ENCODE assay signal across 8 cellular contexts in the genomic region with DNA sequence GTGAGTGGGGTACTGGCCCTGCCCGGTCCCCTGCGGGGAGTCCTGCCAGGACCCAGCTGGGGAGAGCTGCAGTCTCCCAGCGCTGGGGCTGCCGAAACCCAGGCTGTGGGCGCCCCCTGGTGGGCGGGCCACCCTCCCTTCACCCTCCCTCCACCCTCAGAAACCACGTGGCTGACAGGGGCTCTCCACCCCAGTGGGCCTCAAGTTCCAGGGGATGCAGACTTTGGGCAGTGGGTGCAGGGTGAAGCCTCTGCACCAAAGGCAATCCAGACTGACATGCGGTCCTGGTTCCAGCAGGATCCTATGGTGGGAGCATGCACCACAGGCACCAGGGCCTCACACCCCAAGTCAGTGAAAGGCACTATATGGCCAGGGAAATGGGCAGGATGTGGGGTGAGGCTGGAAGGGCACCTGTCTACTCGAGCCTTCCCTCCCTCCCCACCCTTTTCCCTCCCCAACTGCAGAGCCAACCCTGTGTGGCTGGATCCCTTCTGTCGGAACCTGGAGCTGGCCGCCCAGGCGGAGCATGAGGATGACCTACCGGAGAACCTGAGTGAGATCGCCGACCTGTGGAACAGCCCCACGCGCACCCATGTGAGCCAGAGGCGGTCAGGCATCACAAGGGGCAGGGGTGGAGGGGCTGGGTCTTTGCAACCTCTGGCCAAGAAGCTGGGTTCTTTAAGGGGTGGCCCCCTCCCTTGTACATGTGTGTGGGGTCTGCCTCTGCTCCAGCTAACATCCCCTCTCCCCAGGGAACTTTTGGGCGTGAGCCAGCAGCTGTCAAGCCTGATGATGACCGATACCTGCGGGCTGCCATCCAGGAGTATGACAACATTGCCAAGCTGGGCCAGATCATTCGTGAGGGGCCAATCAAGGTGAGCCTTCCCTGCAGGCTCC. TPM values are rescaled to one million over a fixed set of nuclear protein-coding genes. Genes with fewer than 3 reads are reported as not detected.
DNase-seq lines count a peak whose midpoint lies in the region; ATAC-seq and TF ChIP-seq lines count a peak whose summit lies in the region.

No MANE protein-coding gene starts in this region.

- WGBS in lower leg skin, 2 donors: 39 to 48% methylated on average over 13 to 20 of the region's 22 CpGs

- no peak overlapping the region for H3K4me3 ChIP-seq in lower leg skin (ENCODE audit: low read depth, poor library complexity, severe bottlenecking)

- DNase-seq in CD1c-positive myeloid dendritic cell (ENCODE audit: extremely low spot score) (peak; percentile 65), GM20000 (ENCODE audit: low spot score) (peak; percentile 90), NCI-H1105 (lab: John Stamatoyannopoulos, UW) (peak; percentile 35), chondrocyte (ENCODE audit: low spot score) (no peak), lower leg skin (ENCODE audit: low spot score in 2 of 2) (peak; percentile 46 to 93), cerebellar cortex (ENCODE audit: low spot score) (no peak)
- peak; percentile 88 for DNase-seq in activated CD4-positive, alpha-beta T cell treated with anti-CD3 and anti-CD28 coated beads for 36 hours
- DNase-seq in stimulated activated CD8-positive, alpha-beta memory T cell treated with anti-CD3 and anti-CD28 coated beads, Interleukin-12 subunit alpha, Interleukin-12 subunit beta, amount 100 ng/mL, for 4 hours (ENCODE audit: low read depth): peak; percentile 64

- TF ChIP-seq CTCF in GM20000 (IDR thresholded peaks at IDR 0.05; ENCODE audit: extremely low read depth, missing control alignments) (peak; percentile 76), chondrocyte (IDR thresholded peaks at IDR 0.05) (peak; percentile 83), lower leg skin (IDR thresholded peaks at IDR 0.05) (peak in 1 of 3 donors; percentile 51)

- TF ChIP-seq POLR2A in lower leg skin (IDR thresholded peaks at IDR 0.05): no peak

- H3K27ac Mint-ChIP-seq in activated CD4-positive, alpha-beta T cell treated with anti-CD3 and anti-CD28 coated beads for 36 hours: no peak overlapping the region
- no peak overlapping the region for H3K27ac Mint-ChIP-seq in chondrocyte (ENCODE audit: unreplicated experiment)

- POLR2A ChIA-PET in activated CD4-positive, alpha-beta T cell treated with anti-CD3 and anti-CD28 coated beads for 36 hours (lab: Charles Lee): no interaction called here

- intact Hi-C loops in activated CD4-positive, alpha-beta T cell treated with anti-CD3 and anti-CD28 coated beads for 36 hours (cut with DNase I, micrococcal nuclease): loop anchor here (1.0 to 5.0 kb wide), 11 partner anchors 100 to 498 kb away; a partner anchor contains a TSS
- intact Hi-C loops in lower leg skin (cut with DNase I; ENCODE audit: low total_unique reads): no loop called here

- no peak overlapping the region for H3K4me3 Mint-ChIP-seq in activated CD4-positive, alpha-beta T cell treated with anti-CD3 and anti-CD28 coated beads for 36 hours
- no peak overlapping the region for H3K4me3 Mint-ChIP-seq in chondrocyte (ENCODE audit: unreplicated experiment)

- H3K36me3 Mint-ChIP-seq in activated CD4-positive, alpha-beta T cell treated with anti-CD3 and anti-CD28 coated beads for 36 hours (ENCODE audit: low read depth): peaks cover 3% of the 10 kb centered on the region
- peaks cover 19% of the 10 kb centered on the region for H3K36me3 Mint-ChIP-seq in chondrocyte (ENCODE audit: low read depth)

- CTCF ChIA-PET in activated CD4-positive, alpha-beta T cell treated with anti-CD3 and anti-CD28 coated beads for 36 hours (lab: Charles Lee): interaction anchor here (0.6 to 2.6 kb wide), 15 partner anchors 10 to 417 kb away, joined by 3 to 9 read pairs (median 3); no protein-coding TSS in a partner anchor

- peaks cover 2% of the 10 kb centered on the region for H3K4me1 Mint-ChIP-seq in activated CD4-positive, alpha-beta T cell treated with anti-CD3 and anti-CD28 coated beads for 36 hours
- H3K4me1 Mint-ChIP-seq in chondrocyte (ENCODE audit: low read depth): no peaks in the 10 kb centered on the region

- H3K27me3 Mint-ChIP-seq in activated CD4-positive, alpha-beta T cell treated with anti-CD3 and anti-CD28 coated beads for 36 hours: no peaks in the 10 kb centered on the region
- peaks cover 10% of the 10 kb centered on the region for H3K27me3 Mint-ChIP-seq in chondrocyte (ENCODE audit: low read depth)

- ATAC-seq in activated CD4-positive, alpha-beta T cell treated with anti-CD3 and anti-CD28 coated beads for 36 hours: peak; percentile 98

- no peaks in the 10 kb centered on the region for H3K9me3 Mint-ChIP-seq in activated CD4-positive, alpha-beta T cell treated with anti-CD3 and anti-CD28 coated beads for 36 hours (ENCODE audit: low read depth)
- H3K9me3 Mint-ChIP-seq in chondrocyte (ENCODE audit: low read depth): no peaks in the 10 kb centered on the region

RNA-seq across cellular contexts. Expression of a gene that starts 38.8 kb away (rescaled TPM):
- total RNA-seq in activated CD4-positive, alpha-beta T cell treated with anti-CD3 and anti-CD28 coated beads for 36 hours: 100 to 1,000 TPM; 100 to 109 TPM
- total RNA-seq in chondrocyte (963 to 1,130 TPM (median 970 TPM) in 3 replicates), lower leg skin (100 to 1,000 TPM; 425 to 693 (median 495) TPM)

RNA-seq across cellular contexts. Expression of a gene that starts 38.9 kb away (rescaled TPM):
- total RNA-seq in activated CD4-positive, alpha-beta T cell treated with anti-CD3 and anti-CD28 coated beads for 36 hours: 100 to 1,000 TPM in 1 of 2 experiments, 10 to 100 TPM in 1; 78.2 to 104 TPM
- total RNA-seq in chondrocyte: 0.49 to 1.3 TPM in 2 of 3 replicates, not detected in the other
- 10 to 100 TPM; 14.5 to 56.5 (median 23.2) TPM for total RNA-seq in lower leg skin

Comparison
In these comparisons a context has a peak if more than half of its experiments do, and no peak if none do; other contexts are left out.
1. DNase-seq: peak in CD1c-positive myeloid dendritic cell (single experiment), GM20000 (single experiment), NCI-H1105 (single experiment), activated CD4-positive, alpha-beta T cell treated with anti-CD3 and anti-CD28 coated beads for 36 hours (single experiment), lower leg skin (2 of 2) and stimulated activated CD8-positive, alpha-beta memory T cell treated with anti-CD3 and anti-CD28 coated beads, Interleukin-12 subunit alpha, Interleukin-12 subunit beta, amount 100 ng/mL, for 4 hours (single experiment); none in chondrocyte (single experiment) and cerebellar cortex (single experiment).